3 cellular contexts compared by ENCODE assay signal in genomic region chr7:37675739-37676138, GRCh38.
TF ChIP-seq lines count a peak whose summit lies in the region.

No MANE protein-coding gene starts in this region.

TF ChIP-seq in A549, 52 proteins besides CTCF, POLR2A, EP300 and RAD21 (continued from another document):
- no peak for TF ChIP-seq BHLHE40 (IDR thresholded peaks at IDR 0.05; ENCODE audit: low read depth, low read length)

TF ChIP-seq in IMR-90, 13 proteins besides CTCF, POLR2A, EP300 and RAD21 (continued from another document):
- TF ChIP-seq ELK1 (IDR thresholded peaks at IDR 0.05; ENCODE audit: borderline replicate concordance, low read depth, low read length), result no peak
- no peak for TF ChIP-seq FOS (IDR thresholded peaks at IDR 0.05; ENCODE audit: low read depth, low read length)
- TF ChIP-seq MAFK (IDR thresholded peaks at IDR 0.05; ENCODE audit: low read depth, low read length), result peak; percentile 25; the same call in 1 of the 2 replicates
TF ChIP-seq in IMR-90: peak in this region for 1.

TF ChIP-seq in WTC11, 78 proteins besides CTCF, POLR2A, EP300 and RAD21 (continued from another document):
- no peak for TF ChIP-seq ERG (CRISPR knock-in tag; IDR thresholded peaks at IDR 0.05)
- no peak for TF ChIP-seq E2F1 (CRISPR knock-in tag; IDR thresholded peaks at IDR 0.05)
- no peak for TF ChIP-seq GRHL2 (CRISPR knock-in tag; IDR thresholded peaks at IDR 0.05; ENCODE audit: insufficient replicate concordance, severe bottlenecking)
